Comparison of ENCODE assay signal across 25 cellular contexts in the genomic region with DNA sequence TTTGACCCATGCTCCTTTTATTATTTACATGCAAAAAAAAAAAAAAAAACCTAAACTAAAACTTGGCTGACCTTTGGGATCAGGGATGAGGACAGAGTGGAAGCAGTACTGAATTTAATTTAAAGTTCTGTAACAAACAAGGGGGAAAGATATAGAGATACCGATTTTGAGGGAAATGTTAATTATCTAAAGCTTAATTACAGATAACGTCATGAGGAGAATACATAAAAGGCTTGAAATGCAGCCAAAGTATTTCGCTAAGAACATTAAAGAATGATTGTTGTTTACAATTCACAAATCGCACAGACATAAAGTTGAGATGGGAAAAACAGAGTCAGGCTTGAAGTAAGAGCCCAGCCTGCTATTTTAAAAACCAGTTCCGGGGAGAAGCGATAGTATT.
"Had no signal": no experiment of that assay in that cellular context is flagged by ENCODE, and none has a peak within 500 bp of the region (broad histone marks: within the 10 kb centered on the region; RNA-seq: fewer than 3 reads in every experiment).

No MANE protein-coding gene starts in this region.

- H3K4me3 ChIP-seq: adrenal gland, body of pancreas, colonic mucosa, gastroesophageal sphincter, ovary, right lobe of liver, thoracic aorta had no signal

- H3K9me3 ChIP-seq: adrenal gland, body of pancreas, colonic mucosa, ovary, right lobe of liver, thoracic aorta had no signal

- H3K27ac ChIP-seq: adrenal gland, body of pancreas, colonic mucosa, gastroesophageal sphincter, ovary, right lobe of liver, thoracic aorta had no signal

- H3K27me3 ChIP-seq: adrenal gland, body of pancreas, colonic mucosa, gastroesophageal sphincter, ovary, right lobe of liver had no signal

- H3K4me1 ChIP-seq: adrenal gland, body of pancreas, colonic mucosa, gastroesophageal sphincter, right lobe of liver had no signal

- H3K36me3 ChIP-seq: adrenal gland, colonic mucosa, gastroesophageal sphincter, ovary, right lobe of liver, thoracic aorta had no signal

- DNase-seq: activated CD4-positive, alpha-beta T cell treated with anti-CD3 and anti-CD28 coated beads for 4 hours; activated CD4-positive, alpha-beta T cell treated with anti-CD3 and anti-CD28 coated beads, Interleukin-2, amount 50 U/mL, for 48 hours; activated CD4-positive, CD25-positive, alpha-beta regulatory T cell; activated CD8-positive, alpha-beta memory T cell treated with anti-CD3 and anti-CD28 coated beads for 24 hours; activated effector memory CD4-positive, alpha-beta T cell treated with anti-CD3 and anti-CD28 coated beads, Interleukin-2, amount 50 U/mL, for 16 hours; activated naive CD4-positive, alpha-beta T cell treated with anti-CD3 and anti-CD28 coated beads for 36 hours; activated naive CD8-positive, alpha-beta T cell treated with anti-CD3 and anti-CD28 coated beads for 36 hours; adrenal gland; aorta; body of pancreas; cerebellar nuclear complex; colonic mucosa; effector memory CD4-positive, alpha-beta T cell; erythroblast; hippocampal formation; left cardiac atrium; midbrain; naive thymus-derived CD4-positive, alpha-beta T cell; ovary; right lobe of liver; stimulated activated CD4-positive, alpha-beta T cell treated with anti-CD3 and anti-CD28 coated beads, Interleukin-12 subunit alpha, Interleukin-12 subunit beta, amount 100 ng/mL, for 4 hours; stimulated activated CD4-positive, alpha-beta T cell treated with anti-CD3 and anti-CD28 coated beads, Interleukin-4, amount 100 ng/mL, for 1 hour; trophoblast cell had no signal

- ATAC-seq: body of pancreas; gastroesophageal sphincter; left cardiac atrium; naive thymus-derived CD4-positive, alpha-beta T cell; right lobe of liver had no signal
